8 cellular contexts compared by ENCODE assay signal in the genomic region with DNA sequence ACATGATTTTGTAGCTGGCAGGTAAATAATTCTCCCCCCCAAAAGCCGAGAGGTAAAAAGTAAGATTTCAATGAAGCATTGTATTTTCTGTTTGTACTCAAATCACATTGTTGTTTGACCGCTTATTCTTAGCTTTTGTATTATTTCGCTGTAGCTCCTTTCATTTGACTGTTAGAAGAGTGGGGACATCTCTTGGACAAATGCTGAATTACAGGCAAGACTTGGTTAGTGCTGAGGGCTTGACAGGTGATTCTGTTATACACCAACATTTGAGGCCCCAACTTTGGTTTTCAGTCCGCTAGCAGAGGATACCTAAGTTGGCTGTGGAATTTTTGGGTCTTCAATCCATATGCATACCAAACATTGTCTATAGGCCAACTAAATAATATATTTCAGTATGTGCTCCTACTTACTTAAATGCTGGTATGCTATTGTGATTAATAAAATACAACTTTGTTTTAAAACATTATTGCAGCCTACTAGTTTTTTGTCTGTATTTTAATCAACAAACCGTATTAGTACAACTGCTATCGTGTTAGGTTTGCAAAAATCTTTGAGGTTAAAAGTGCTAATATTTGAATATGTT.
DNase-seq lines count a peak whose midpoint lies in the region; FAIRE-seq and TF ChIP-seq lines count a peak whose summit lies in the region.

No MANE protein-coding gene starts in this region.

- peaks cover 34% of the 10 kb centered on the region for H4K20me1 ChIP-seq in astrocyte (ENCODE audit: insufficient read depth, low read length)

- no peak overlapping the region for H3K4me2 ChIP-seq in astrocyte (ENCODE audit: low read length)

- H3K36me3 ChIP-seq in astrocyte (ENCODE audit: insufficient read depth, low read length): no peaks in the 10 kb centered on the region

- no peaks in the 10 kb centered on the region for H3K27me3 ChIP-seq in astrocyte (ENCODE audit: insufficient read depth, low read length)

- H3K79me2 ChIP-seq in astrocyte (ENCODE audit: insufficient read depth, low read length): peaks cover 45% of the 10 kb centered on the region

- peaks cover 26% of the 10 kb centered on the region for H3K4me1 Mint-ChIP-seq in HFFc6 (ENCODE audit: low read depth)
- peaks cover 2% of the 10 kb centered on the region for H3K4me1 Mint-ChIP-seq in astrocyte (ENCODE audit: low read depth, unreplicated experiment)

- peak overlapping the region; percentile 53 for H3K27ac Mint-ChIP-seq in HFFc6
- H3K27ac Mint-ChIP-seq in astrocyte (ENCODE audit: unreplicated experiment): no peak overlapping the region

- H3K4me1 ChIP-seq in astrocyte (ENCODE audit: insufficient read depth, low read length): no peaks in the 10 kb centered on the region

- no peak overlapping the region for H3K4me3 ChIP-seq in astrocyte (ENCODE audit: insufficient read depth, low read depth, low read length)

- no peak overlapping the region for H3K9ac ChIP-seq in astrocyte (ENCODE audit: low read length)

- H2AFZ ChIP-seq in astrocyte (ENCODE audit: low read depth, low read length): no peak overlapping the region

- TF ChIP-seq CTCF in HFFc6 (IDR thresholded peaks at IDR 0.05) (peak; percentile 80), astrocyte (IDR thresholded peaks at IDR 0.05; ENCODE audit: insufficient read depth, low read depth, low read length) (peak; percentile 90)

- H3K27me3 Mint-ChIP-seq in HFFc6 (ENCODE audit: insufficient read depth): no peaks in the 10 kb centered on the region; the same call in 1 of the 2 replicates
- no peaks in the 10 kb centered on the region for H3K27me3 Mint-ChIP-seq in astrocyte (ENCODE audit: low read depth, unreplicated experiment)

- no peak overlapping the region for H3K4me3 Mint-ChIP-seq in HFFc6
- H3K4me3 Mint-ChIP-seq in astrocyte (ENCODE audit: unreplicated experiment): no peak overlapping the region

- H3K9me3 Mint-ChIP-seq in HFFc6 (no peaks in the 10 kb centered on the region), astrocyte (ENCODE audit: unreplicated experiment) (no peaks in the 10 kb centered on the region)

- DNase-seq in DMS53 (lab: John Stamatoyannopoulos, UW): peak; percentile 87
- peak; percentile 53 for DNase-seq in HFFc6
- DNase-seq in NCI-H748 treated with DMSO at 0.1 percent for 48 hours (lab: John Stamatoyannopoulos, UW): peak; percentile 53
- peak; percentile 47 for DNase-seq in astrocyte (ENCODE audit: low read depth)
- DNase-seq in iPS-NIHi11 (ENCODE audit: low spot score): peak; percentile 56
- DNase-seq in stromal cell of bone marrow (ENCODE audit: low read depth): peak; percentile 32
- DNase-seq in hepatic stellate cell (ENCODE audit: low spot score): no peak
- no peak for DNase-seq in GOT3 (lab: John Stamatoyannopoulos, UW)

- H3K27ac ChIP-seq in astrocyte (ENCODE audit: low read depth, low read length): no peak overlapping the region

- FAIRE-seq in astrocyte (lab: Jason Lieb, UNC): no peak

- H3K9me3 ChIP-seq in astrocyte (ENCODE audit: insufficient read depth, low read depth, low read length): no peaks in the 10 kb centered on the region

- H3K36me3 Mint-ChIP-seq in HFFc6 (ENCODE audit: low read depth) (no peaks in the 10 kb centered on the region), astrocyte (ENCODE audit: low read depth, unreplicated experiment) (no peaks in the 10 kb centered on the region)

Comparison
In these comparisons a context has a peak if more than half of its experiments do, and no peak if none do; other contexts are left out.
1. DNase-seq: peak in DMS53 (single experiment), HFFc6 (single experiment), NCI-H748 treated with DMSO at 0.1 percent for 48 hours (single experiment), astrocyte (single experiment), iPS-NIHi11 (single experiment) and stromal cell of bone marrow (single experiment); none in hepatic stellate cell (single experiment) and GOT3 (single experiment).